Comparison of ENCODE assay signal across 15 cellular contexts in the genomic region with DNA sequence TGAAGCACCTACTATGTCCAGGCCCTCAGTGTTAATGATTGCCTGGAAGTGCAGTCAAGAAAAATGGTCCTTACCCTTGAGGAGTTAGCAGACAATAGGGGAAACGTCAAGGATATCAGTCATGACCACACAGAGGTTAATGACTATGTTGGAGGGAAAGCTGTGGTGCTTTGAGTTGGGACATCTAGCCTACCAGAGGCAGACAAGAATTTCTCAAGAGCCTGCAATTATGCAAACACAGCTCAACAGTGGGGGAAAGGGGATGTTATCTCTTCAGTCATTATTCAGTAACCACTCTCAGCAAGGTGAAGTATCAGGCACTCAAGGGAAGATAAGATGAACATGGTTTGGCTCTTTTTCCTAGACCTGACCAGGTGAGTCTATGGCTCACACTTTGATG. TPM values are rescaled to one million over a fixed set of nuclear protein-coding genes. Genes with fewer than 3 reads are reported as not detected.
"Had no signal": no experiment of that assay in that cellular context is flagged by ENCODE, and none has a peak within 500 bp of the region (broad histone marks: within the 10 kb centered on the region; RNA-seq: fewer than 3 reads in every experiment).

No MANE protein-coding gene starts in this region.

- H2AFZ ChIP-seq: parathyroid adenoma had no signal

- H3K27me3 ChIP-seq: body of pancreas, vagina had no signal

- DNase-seq: activated CD4-positive, alpha-beta T cell treated with anti-CD3 and anti-CD28 coated beads for 1 hour; activated CD8-positive, alpha-beta memory T cell treated with anti-CD3 and anti-CD28 coated beads, Interleukin-2, amount 50 U/mL, for 4 hours; activated CD8-positive, alpha-beta T cell treated with anti-CD3 and anti-CD28 coated beads for 36 hours; activated naive CD4-positive, alpha-beta T cell; body of pancreas; effector memory CD4-positive, alpha-beta T cell; stimulated activated CD4-positive, alpha-beta T cell treated with anti-CD3 and anti-CD28 coated beads, Interleukin-15, amount 100 ng/mL, for 24 hours; stimulated activated CD4-positive, alpha-beta T cell treated with anti-CD3 and anti-CD28 coated beads, Interleukin-4, amount 100 ng/mL, for 24 hours; stomach had no signal

- H3K9me3 ChIP-seq: body of pancreas, stomach, vagina had no signal

- H3K4me1 ChIP-seq: body of pancreas, parathyroid adenoma, stomach, vagina had no signal

- H3K27ac ChIP-seq: body of pancreas, parathyroid adenoma, stomach, vagina had no signal

- H3K36me3 ChIP-seq: stomach, vagina had no signal

- H3K4me3 ChIP-seq: body of pancreas, stomach, vagina had no signal

- ATAC-seq: activated CD8-positive, alpha-beta T cell treated with anti-CD3 and anti-CD28 coated beads for 36 hours; body of pancreas had no signal

- H3K79me2 ChIP-seq: parathyroid adenoma had no signal

RNA-seq across cellular contexts. Expression of a gene that starts 7.0 kb away (rescaled TPM):
- total RNA-seq: activated CD8-positive, alpha-beta T cell treated with anti-CD3 and anti-CD28 coated beads for 36 hours; body of pancreas; myocyte; skeletal muscle tissue had no signal

RNA-seq across cellular contexts. Expression of a gene that starts 17.5 kb away (rescaled TPM):
- total RNA-seq: kidney epithelial cell, mesothelial cell of epicardium, skeletal muscle tissue had no signal
